24 cellular contexts compared by ENCODE assay signal in the genomic region with DNA sequence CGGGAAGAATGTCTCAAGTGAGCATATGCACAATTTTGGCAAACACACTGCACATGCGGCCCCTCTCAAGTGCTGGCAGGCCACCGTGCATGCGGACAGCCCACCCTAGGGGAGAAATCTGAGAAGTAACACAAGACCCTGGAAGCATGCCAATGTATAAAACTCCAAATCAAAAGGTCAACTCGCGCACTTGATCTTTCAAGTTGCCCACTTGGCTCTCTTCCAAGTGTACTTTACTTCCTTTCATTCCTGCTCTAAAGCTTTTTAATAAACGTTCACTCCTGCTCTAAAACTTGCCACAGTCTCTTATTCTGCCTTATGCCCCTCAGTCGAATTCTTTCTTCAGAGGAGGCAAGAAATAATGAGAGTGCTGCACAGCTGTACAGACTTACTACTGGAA.
"Had no signal": no experiment of that assay in that cellular context is flagged by ENCODE, and none has a peak within 500 bp of the region (broad histone marks: within the 10 kb centered on the region; RNA-seq: fewer than 3 reads in every experiment).

No MANE protein-coding gene starts in this region.

- H3K4me2 ChIP-seq: KMS-11 had no signal

- H3K27me3 ChIP-seq: brain microvascular endothelial cell, cardiac muscle cell had no signal

- FAIRE-seq: TTC549 had no signal

- H3K36me3 ChIP-seq: brain microvascular endothelial cell, cardiac muscle cell had no signal

- H3K27ac ChIP-seq: brain microvascular endothelial cell, cardiac muscle cell, KMS-11, SK-N-MC had no signal

- H3K4me3 ChIP-seq: cardiac muscle cell, SK-N-MC had no signal

- DNase-seq: activated B cell treated with CpG ODN at 0.5 μM for 24 hours; activated CD4-positive, alpha-beta T cell treated with anti-CD3 and anti-CD28 coated beads for 1 hour; activated CD4-positive, alpha-beta T cell treated with anti-CD3 and anti-CD28 coated beads, Interleukin-2, amount 10 ng/mL, durations not matched to agents 24 days and 14 days; activated CD4-positive, alpha-beta T cell treated with anti-CD3 and anti-CD28 coated beads, Interleukin-2, amount 50 U/mL, for 48 hours; activated CD8-positive, alpha-beta memory T cell treated with anti-CD3 and anti-CD28 coated beads, Interleukin-2, amount 10 ng/mL, durations not matched to agents 7 days and 5 days; activated effector memory CD4-positive, alpha-beta T cell treated with anti-CD3 and anti-CD28 coated beads, Interleukin-2, amount 50 U/mL, for 16 hours; activated naive CD4-positive, alpha-beta T cell treated with Interleukin-2 at 50 U/mL for 16 hours; activated T-cell treated with anti-CD3 and anti-CD28 coated beads, Interleukin-2, amount 50 U/mL, for 24 hours; amygdala; brain microvascular endothelial cell; NCI-H1092 treated with DMSO at 0.1 percent for 48 hours; NCI-H1436 treated with DMSO at 0.1 percent for 48 hours; NCI-H187; NCI-H446; NCI-H526; PC-3; SIG-M5; T-cell; T-helper 2 cell; T1000 had no signal
